In genomic region chr13:101144808-101145419, GRCh38 we compare ENCODE assay signal across 10 cellular contexts.
DNase-seq lines count a peak whose midpoint lies in the region; ATAC-seq and TF ChIP-seq lines count a peak whose summit lies in the region.
"Had no signal": no experiment of that assay in that cellular context is flagged by ENCODE, and none has a peak within 500 bp of the region (broad histone marks: within the 10 kb centered on the region; RNA-seq: fewer than 3 reads in every experiment).

No MANE protein-coding gene starts in this region.

- no peak overlapping the region for H3K27ac ChIP-seq in VCaP
- H3K27ac ChIP-seq: SJSA1 had no signal

- ATAC-seq in HG02642 (IDR thresholded peaks at IDR 0.05; ENCODE audit: poor library complexity, unreplicated experiment) (peak; percentile 71), GM18861 (IDR thresholded peaks at IDR 0.05; ENCODE audit: unreplicated experiment) (no peak)
- peak; percentile 59 to 73 for ATAC-seq in stimulated activated naive B cell treated with anti-CD40 and anti-IgM and Interleukin-4, amounts not matched to agents 10 μg/mL and 1 μg/mL and 100 μg/mL, for 72 hours (replicated peaks)

- H3K27ac Mint-ChIP-seq in glutamatergic neuron (ENCODE audit: unreplicated experiment) = no peak overlapping the region
- no peak overlapping the region for H3K27ac Mint-ChIP-seq in stimulated activated naive B cell treated with anti-CD40 and anti-IgM and Interleukin-4, amounts not matched to agents 10 μg/mL and 1 μg/mL and 100 μg/mL, for 72 hours
- H3K27ac Mint-ChIP-seq: naive thymus-derived CD8-positive, alpha-beta T cell had no signal

- H3K27me3 Mint-ChIP-seq in glutamatergic neuron (ENCODE audit: unreplicated experiment) = peaks cover 2% of the 10 kb centered on the region
- peaks cover 32 to 41% of the 10 kb centered on the region in 2 donors for H3K27me3 Mint-ChIP-seq in stimulated activated naive B cell treated with anti-CD40 and anti-IgM and Interleukin-4, amounts not matched to agents 10 μg/mL and 1 μg/mL and 100 μg/mL, for 72 hours

- TF ChIP-seq CTCF in VCaP (conservative IDR thresholded peaks at IDR 0.05) (peak; percentile 85), glutamatergic neuron (IDR thresholded peaks at IDR 0.05; ENCODE audit: partially characterized antibody, unreplicated experiment) (peak; percentile 86)

- peaks cover 21% of the 10 kb centered on the region for H3K4me1 Mint-ChIP-seq in glutamatergic neuron (ENCODE audit: low read depth, unreplicated experiment)
- no peaks in the 10 kb centered on the region for H3K4me1 Mint-ChIP-seq in stimulated activated naive B cell treated with anti-CD40 and anti-IgM and Interleukin-4, amounts not matched to agents 10 μg/mL and 1 μg/mL and 100 μg/mL, for 72 hours
- H3K4me1 Mint-ChIP-seq: naive thymus-derived CD8-positive, alpha-beta T cell had no signal

- H3K4me3 Mint-ChIP-seq in glutamatergic neuron (ENCODE audit: unreplicated experiment) = no peak overlapping the region
- H3K4me3 Mint-ChIP-seq in stimulated activated naive B cell treated with anti-CD40 and anti-IgM and Interleukin-4, amounts not matched to agents 10 μg/mL and 1 μg/mL and 100 μg/mL, for 72 hours = no peak overlapping the region
- H3K4me3 Mint-ChIP-seq: naive thymus-derived CD8-positive, alpha-beta T cell had no signal

- no peaks in the 10 kb centered on the region for H3K36me3 Mint-ChIP-seq in glutamatergic neuron (ENCODE audit: unreplicated experiment)
- H3K36me3 Mint-ChIP-seq in stimulated activated naive B cell treated with anti-CD40 and anti-IgM and Interleukin-4, amounts not matched to agents 10 μg/mL and 1 μg/mL and 100 μg/mL, for 72 hours = no peaks in the 10 kb centered on the region
- H3K36me3 Mint-ChIP-seq: naive thymus-derived CD8-positive, alpha-beta T cell had no signal

- DNase-seq in AG08396 (ENCODE audit: low spot score) (peak; percentile 23), GM03348 (ENCODE audit: low spot score) (peak; percentile 57), NCI-H1694 treated with DMSO at 0.1 percent for 48 hours (lab: John Stamatoyannopoulos, UW) (peak; percentile 67), glutamatergic neuron (no peak)
- no peak for DNase-seq in stimulated activated naive B cell treated with anti-CD40 and anti-IgM and Interleukin-4, amounts not matched to agents 10 μg/mL and 1 μg/mL and 100 μg/mL, for 72 hours

- H3K9me3 Mint-ChIP-seq in glutamatergic neuron (ENCODE audit: unreplicated experiment) = no peaks in the 10 kb centered on the region
- no peaks in the 10 kb centered on the region for H3K9me3 Mint-ChIP-seq in stimulated activated naive B cell treated with anti-CD40 and anti-IgM and Interleukin-4, amounts not matched to agents 10 μg/mL and 1 μg/mL and 100 μg/mL, for 72 hours
- H3K9me3 Mint-ChIP-seq: naive thymus-derived CD8-positive, alpha-beta T cell had no signal

Comparison
In these comparisons a context has a peak if more than half of its experiments do, and no peak if none do; other contexts are left out.
1. DNase-seq: peak in AG08396 (single experiment), GM03348 (single experiment) and NCI-H1694 treated with DMSO at 0.1 percent for 48 hours (single experiment); none in glutamatergic neuron (single experiment) and stimulated activated naive B cell treated with anti-CD40 and anti-IgM and Interleukin-4, amounts not matched to agents 10 μg/mL and 1 μg/mL and 100 μg/mL, for 72 hours (single experiment).